In genomic region chr2:71131387-71132166, GRCh38 we compare ENCODE assay signal across 1 cellular context.
TF ChIP-seq lines count a peak whose summit lies in the region.
"Not testable (repeated sequence)": the region's sequence is repeated elsewhere in the genome, so short reads cannot be mapped to it uniquely, and the experiment has no call there.

No MANE protein-coding gene starts in this region.

TF ChIP-seq in HepG2, 621 proteins besides CTCF, POLR2A, EP300 and RAD21 (continued from another document and continues in another):
- TF ChIP-seq ZNF335 (CRISPR knock-in tag; IDR thresholded peaks at IDR 0.05): 0 out of 2 replicates have a peak, but pooled peaks have one; percentile 33
- peak; percentile 18; the same call in 1 of the 2 replicates for TF ChIP-seq ZNF281 (CRISPR knock-in tag; IDR thresholded peaks at IDR 0.05; ENCODE audit: borderline replicate concordance)
- TF ChIP-seq YEATS4 (CRISPR knock-in tag; IDR thresholded peaks at IDR 0.05; ENCODE audit: borderline replicate concordance): peak; percentile 55; the same call in 1 of the 2 replicates
- TF ChIP-seq, protein P1, sequence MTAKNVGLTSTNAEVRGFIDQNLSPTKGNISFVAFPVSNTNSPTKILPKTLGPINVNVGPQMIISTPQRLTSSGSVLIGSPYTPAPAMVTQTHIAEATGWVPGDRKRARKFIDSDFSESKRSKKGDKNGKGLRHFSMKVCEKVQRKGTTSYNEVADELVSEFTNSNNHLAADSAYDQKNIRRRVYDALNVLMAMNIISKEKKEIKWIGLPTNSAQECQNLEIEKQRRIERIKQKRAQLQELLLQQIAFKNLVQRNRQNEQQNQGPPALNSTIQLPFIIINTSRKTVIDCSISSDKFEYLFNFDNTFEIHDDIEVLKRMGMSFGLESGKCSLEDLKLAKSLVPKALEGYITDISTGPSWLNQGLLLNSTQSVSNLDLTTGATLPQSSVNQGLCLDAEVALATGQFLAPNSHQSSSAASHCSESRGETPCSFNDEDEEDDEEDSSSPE (CRISPR knock-in tag; IDR thresholded peaks at IDR 0.05): peak; percentile 47; the same call in 1 of the 2 replicates
- 0 out of 2 replicates have a peak, but pooled peaks have one; percentile 31 for TF ChIP-seq ZNF512B (CRISPR knock-in tag; IDR thresholded peaks at IDR 0.05; ENCODE audit: borderline replicate concordance)
- peak; percentile 70; the same call in 1 of the 2 replicates for TF ChIP-seq SOX13 (IDR thresholded peaks at IDR 0.05)
- TF ChIP-seq SOX13 (CRISPR knock-in tag; conservative IDR thresholded peaks at IDR 0.05 in 1 of 2, IDR thresholded peaks at IDR 0.05 in 1 of 2): peak; percentile 17 to 92; a peak in 2 of 4 replicates
- TF ChIP-seq, protein P2, sequence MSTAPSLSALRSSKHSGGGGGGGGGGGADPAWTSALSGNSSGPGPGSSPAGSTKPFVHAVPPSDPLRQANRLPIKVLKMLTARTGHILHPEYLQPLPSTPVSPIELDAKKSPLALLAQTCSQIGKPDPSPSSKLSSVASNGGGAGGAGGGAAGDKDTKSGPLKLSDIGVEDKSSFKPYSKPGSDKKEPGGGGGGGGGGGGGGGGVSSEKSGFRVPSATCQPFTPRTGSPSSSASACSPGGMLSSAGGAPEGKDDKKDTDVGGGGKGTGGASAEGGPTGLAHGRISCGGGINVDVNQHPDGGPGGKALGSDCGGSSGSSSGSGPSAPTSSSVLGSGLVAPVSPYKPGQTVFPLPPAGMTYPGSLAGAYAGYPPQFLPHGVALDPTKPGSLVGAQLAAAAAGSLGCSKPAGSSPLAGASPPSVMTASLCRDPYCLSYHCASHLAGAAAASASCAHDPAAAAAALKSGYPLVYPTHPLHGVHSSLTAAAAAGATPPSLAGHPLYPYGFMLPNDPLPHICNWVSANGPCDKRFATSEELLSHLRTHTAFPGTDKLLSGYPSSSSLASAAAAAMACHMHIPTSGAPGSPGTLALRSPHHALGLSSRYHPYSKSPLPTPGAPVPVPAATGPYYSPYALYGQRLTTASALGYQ (CRISPR knock-in tag; IDR thresholded peaks at IDR 0.05): 0 out of 2 replicates have a peak, but pooled peaks have one; percentile 48
- TF ChIP-seq FOXA1, SOX6 (IDR thresholded peaks at IDR 0.05): not testable (repeated sequence)
- TF ChIP-seq FOXA1 (CRISPR knock-in tag; IDR thresholded peaks at IDR 0.05): peak; percentile 21
- TF ChIP-seq RBFOX2 (IDR thresholded peaks at IDR 0.05; ENCODE audit: low read depth, low read length): peak; percentile 66
- 0 out of 2 replicates have a peak, but pooled peaks have one; percentile 31 for TF ChIP-seq ELF3 (CRISPR knock-in tag; IDR thresholded peaks at IDR 0.05)
- TF ChIP-seq DMAP1 (CRISPR knock-in tag; IDR thresholded peaks at IDR 0.05): peak; percentile 74; the same call in 1 of the 2 replicates
- TF ChIP-seq ZNF124 (CRISPR knock-in tag; IDR thresholded peaks at IDR 0.05): 0 out of 2 replicates have a peak, but pooled peaks have one; percentile 34
- peak; percentile 61; the same call in 1 of the 2 replicates for TF ChIP-seq POLR2AphosphoS5 (IDR thresholded peaks at IDR 0.05; ENCODE audit: low read depth, low read length)
- peak; percentile 33; the same call in 1 of the 2 replicates for TF ChIP-seq ERF (CRISPR knock-in tag; IDR thresholded peaks at IDR 0.05)
- 0 out of 2 replicates have a peak, but pooled peaks have one; percentile 10 for TF ChIP-seq SIX1 (CRISPR knock-in tag; IDR thresholded peaks at IDR 0.05; ENCODE audit: borderline replicate concordance)
- peak; percentile 34; the same call in 1 of the 2 replicates for TF ChIP-seq TCF7 (IDR thresholded peaks at IDR 0.05; ENCODE audit: low read depth)
- peak; percentile 93 for TF ChIP-seq TFE3 (CRISPR knock-in tag; IDR thresholded peaks at IDR 0.05)
- TF ChIP-seq SOX5 (CRISPR knock-in tag; IDR thresholded peaks at IDR 0.05; ENCODE audit: borderline replicate concordance): peak; percentile 74; the same call in 1 of the 2 replicates
- peak; percentile 68 for TF ChIP-seq ATF1 (CRISPR knock-in tag; IDR thresholded peaks at IDR 0.05)
- TF ChIP-seq FOSL2 (CRISPR knock-in tag; IDR thresholded peaks at IDR 0.05): peak; percentile 19; the same call in 1 of the 2 replicates
- 0 out of 2 replicates have a peak, but pooled peaks have one; percentile 50 for TF ChIP-seq ZNF44 (CRISPR knock-in tag; IDR thresholded peaks at IDR 0.05)
- 0 out of 2 replicates have a peak, but pooled peaks have one; percentile 12 for TF ChIP-seq SMAD3 (CRISPR knock-in tag; IDR thresholded peaks at IDR 0.05)
- peak; percentile 70; the same call in 1 of the 2 replicates for TF ChIP-seq FOXJ3 (CRISPR knock-in tag; IDR thresholded peaks at IDR 0.05; ENCODE audit: borderline replicate concordance)
- TF ChIP-seq SALL1 (CRISPR knock-in tag; IDR thresholded peaks at IDR 0.05): peak; percentile 19; the same call in 1 of the 2 replicates
- 0 out of 2 replicates have a peak, but pooled peaks have one; percentile 30 for TF ChIP-seq MBD4 (IDR thresholded peaks at IDR 0.05; ENCODE audit: borderline replicate concordance, low read length)
- TF ChIP-seq KLF6 (CRISPR knock-in tag; IDR thresholded peaks at IDR 0.05): peak; percentile 21; the same call in 1 of the 2 replicates
- peak; percentile 73 for TF ChIP-seq MED8 (CRISPR knock-in tag; IDR thresholded peaks at IDR 0.05; ENCODE audit: insufficient replicate concordance)
- TF ChIP-seq, protein P3, sequence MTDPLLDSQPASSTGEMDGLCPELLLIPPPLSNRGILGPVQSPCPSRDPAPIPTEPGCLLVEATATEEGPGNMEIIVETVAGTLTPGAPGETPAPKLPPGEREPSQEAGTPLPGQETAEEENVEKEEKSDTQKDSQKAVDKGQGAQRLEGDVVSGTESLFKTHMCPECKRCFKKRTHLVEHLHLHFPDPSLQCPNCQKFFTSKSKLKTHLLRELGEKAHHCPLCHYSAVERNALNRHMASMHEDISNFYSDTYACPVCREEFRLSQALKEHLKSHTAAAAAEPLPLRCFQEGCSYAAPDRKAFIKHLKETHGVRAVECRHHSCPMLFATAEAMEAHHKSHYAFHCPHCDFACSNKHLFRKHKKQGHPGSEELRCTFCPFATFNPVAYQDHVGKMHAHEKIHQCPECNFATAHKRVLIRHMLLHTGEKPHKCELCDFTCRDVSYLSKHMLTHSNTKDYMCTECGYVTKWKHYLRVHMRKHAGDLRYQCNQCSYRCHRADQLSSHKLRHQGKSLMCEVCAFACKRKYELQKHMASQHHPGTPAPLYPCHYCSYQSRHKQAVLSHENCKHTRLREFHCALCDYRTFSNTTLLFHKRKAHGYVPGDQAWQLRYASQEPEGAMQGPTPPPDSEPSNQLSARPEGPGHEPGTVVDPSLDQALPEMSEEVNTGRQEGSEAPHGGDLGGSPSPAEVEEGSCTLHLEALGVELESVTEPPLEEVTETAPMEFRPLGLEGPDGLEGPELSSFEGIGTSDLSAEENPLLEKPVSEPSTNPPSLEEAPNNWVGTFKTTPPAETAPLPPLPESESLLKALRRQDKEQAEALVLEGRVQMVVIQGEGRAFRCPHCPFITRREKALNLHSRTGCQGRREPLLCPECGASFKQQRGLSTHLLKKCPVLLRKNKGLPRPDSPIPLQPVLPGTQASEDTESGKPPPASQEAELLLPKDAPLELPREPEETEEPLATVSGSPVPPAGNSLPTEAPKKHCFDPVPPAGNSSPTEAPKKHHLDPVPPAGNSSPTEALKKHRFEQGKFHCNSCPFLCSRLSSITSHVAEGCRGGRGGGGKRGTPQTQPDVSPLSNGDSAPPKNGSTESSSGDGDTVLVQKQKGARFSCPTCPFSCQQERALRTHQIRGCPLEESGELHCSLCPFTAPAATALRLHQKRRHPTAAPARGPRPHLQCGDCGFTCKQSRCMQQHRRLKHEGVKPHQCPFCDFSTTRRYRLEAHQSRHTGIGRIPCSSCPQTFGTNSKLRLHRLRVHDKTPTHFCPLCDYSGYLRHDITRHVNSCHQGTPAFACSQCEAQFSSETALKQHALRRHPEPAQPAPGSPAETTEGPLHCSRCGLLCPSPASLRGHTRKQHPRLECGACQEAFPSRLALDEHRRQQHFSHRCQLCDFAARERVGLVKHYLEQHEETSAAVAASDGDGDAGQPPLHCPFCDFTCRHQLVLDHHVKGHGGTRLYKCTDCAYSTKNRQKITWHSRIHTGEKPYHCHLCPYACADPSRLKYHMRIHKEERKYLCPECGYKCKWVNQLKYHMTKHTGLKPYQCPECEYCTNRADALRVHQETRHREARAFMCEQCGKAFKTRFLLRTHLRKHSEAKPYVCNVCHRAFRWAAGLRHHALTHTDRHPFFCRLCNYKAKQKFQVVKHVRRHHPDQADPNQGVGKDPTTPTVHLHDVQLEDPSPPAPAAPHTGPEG (CRISPR knock-in tag; IDR thresholded peaks at IDR 0.05): 0 out of 2 replicates have a peak, but pooled peaks have one; percentile 31
- peak; percentile 73 for TF ChIP-seq POLR2G (IDR thresholded peaks at IDR 0.05; ENCODE audit: low read depth, low read length)
- peak; percentile 86 for TF ChIP-seq SOX6 (CRISPR knock-in tag; IDR thresholded peaks at IDR 0.05)
- peak; percentile 79; the same call in 1 of the 2 replicates for TF ChIP-seq ETV5 (CRISPR knock-in tag; IDR thresholded peaks at IDR 0.05; ENCODE audit: borderline replicate concordance)
- TF ChIP-seq, protein P4, sequence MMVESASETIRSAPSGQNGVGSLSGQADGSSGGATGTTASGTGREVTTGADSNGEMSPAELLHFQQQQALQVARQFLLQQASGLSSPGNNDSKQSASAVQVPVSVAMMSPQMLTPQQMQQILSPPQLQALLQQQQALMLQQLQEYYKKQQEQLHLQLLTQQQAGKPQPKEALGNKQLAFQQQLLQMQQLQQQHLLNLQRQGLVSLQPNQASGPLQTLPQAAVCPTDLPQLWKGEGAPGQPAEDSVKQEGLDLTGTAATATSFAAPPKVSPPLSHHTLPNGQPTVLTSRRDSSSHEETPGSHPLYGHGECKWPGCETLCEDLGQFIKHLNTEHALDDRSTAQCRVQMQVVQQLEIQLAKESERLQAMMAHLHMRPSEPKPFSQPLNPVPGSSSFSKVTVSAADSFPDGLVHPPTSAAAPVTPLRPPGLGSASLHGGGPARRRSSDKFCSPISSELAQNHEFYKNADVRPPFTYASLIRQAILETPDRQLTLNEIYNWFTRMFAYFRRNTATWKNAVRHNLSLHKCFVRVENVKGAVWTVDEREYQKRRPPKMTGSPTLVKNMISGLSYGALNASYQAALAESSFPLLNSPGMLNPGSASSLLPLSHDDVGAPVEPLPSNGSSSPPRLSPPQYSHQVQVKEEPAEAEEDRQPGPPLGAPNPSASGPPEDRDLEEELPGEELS (CRISPR knock-in tag; IDR thresholded peaks at IDR 0.05): peak; percentile 68
- TF ChIP-seq RXRA (CRISPR knock-in tag; IDR thresholded peaks at IDR 0.05): peak; percentile 53; the same call in 1 of the 2 replicates
- peak; percentile 88 for TF ChIP-seq NR2F6 (IDR thresholded peaks at IDR 0.05)
- TF ChIP-seq NR2F6 (CRISPR knock-in tag; IDR thresholded peaks at IDR 0.05): peak; percentile 87
- TF ChIP-seq ZNF747 (CRISPR knock-in tag; IDR thresholded peaks at IDR 0.05; ENCODE audit: borderline replicate concordance): peak; percentile 45; the same call in 1 of the 2 replicates
- peak; percentile 20; the same call in 1 of the 2 replicates for TF ChIP-seq ZMYM4 (CRISPR knock-in tag; IDR thresholded peaks at IDR 0.05)
- TF ChIP-seq PHF21A (CRISPR knock-in tag; IDR thresholded peaks at IDR 0.05): peak; percentile 32; the same call in 1 of the 2 replicates
